ENCODE assay signal across 37 cellular contexts in genomic region chrX:124994404-124994803, GRCh38. TPM values are rescaled to one million over a fixed set of nuclear protein-coding genes. Genes with fewer than 3 reads are reported as not detected.
DNase-seq lines count a peak whose midpoint lies in the region; ATAC-seq, FAIRE-seq and TF ChIP-seq lines count a peak whose summit lies in the region.
"Had no signal": no experiment of that assay in that cellular context is flagged by ENCODE, and none has a peak within 500 bp of the region (broad histone marks: within the 10 kb centered on the region; RNA-seq: fewer than 3 reads in every experiment).

No MANE protein-coding gene starts in this region.

- no peak overlapping the region for H3K27ac ChIP-seq in astrocyte (ENCODE audit: low read depth, low read length)
- H3K27ac ChIP-seq: 22Rv1; A549; BLaER1; BLaER1 treated with 17β-estradiol and CSF1 and Interleukin-3, amounts not matched to agents 10 nM and 100 nM; C4-2B had no signal

- no peak overlapping the region for H2AFZ ChIP-seq in astrocyte (ENCODE audit: low read depth, low read length)

- no peaks in the 10 kb centered on the region for H3K9me3 ChIP-seq in astrocyte (ENCODE audit: insufficient read depth, low read depth, low read length)
- H3K9me3 ChIP-seq: A549; BE2C; BLaER1; BLaER1 treated with 17β-estradiol and CSF1 and Interleukin-3, amounts not matched to agents 10 nM and 100 nM; Caco-2 had no signal

- no peak for TF ChIP-seq CTCF in astrocyte (IDR thresholded peaks at IDR 0.05; ENCODE audit: insufficient read depth, low read depth, low read length)

- peak overlapping the region in 1 of 2 donors; percentile 0 for H3K4me3 Mint-ChIP-seq in activated T-cell treated with anti-CD3 and anti-CD28 coated beads, Interleukin-2, amount 50 U/mL, for 72 hours
- H3K4me3 Mint-ChIP-seq in activated T-cell treated with anti-CD3 and anti-CD28 coated beads, Interleukin-2, amount 50 U/mL, for 24 hours = no peak overlapping the region
- no peak overlapping the region for H3K4me3 Mint-ChIP-seq in activated T-helper 17 cell treated with anti-CD3 and anti-CD28 coated beads, Interleukin-2, amount 50 U/mL, for 72 hours
- no peak overlapping the region for H3K4me3 Mint-ChIP-seq in astrocyte (ENCODE audit: unreplicated experiment)
- no peak overlapping the region for H3K4me3 Mint-ChIP-seq in stimulated activated effector memory CD8-positive, alpha-beta T cell treated with anti-CD3 and anti-CD28 coated beads, Interleukin-12 subunit alpha, Interleukin-12 subunit beta, amount 100 ng/mL, for 72 hours
- H3K4me3 Mint-ChIP-seq: B cell; CD14-positive monocyte; CD4-positive, alpha-beta memory T cell; CD4-positive, alpha-beta T cell; CD4-positive, CD25-positive, alpha-beta regulatory T cell; CD8-positive, alpha-beta memory T cell; CD8-positive, alpha-beta T cell had no signal

- no peaks in the 10 kb centered on the region for H3K4me1 ChIP-seq in astrocyte (ENCODE audit: insufficient read depth, low read length)
- H3K4me1 ChIP-seq: A549; BE2C; BLaER1; BLaER1 treated with 17β-estradiol and CSF1 and Interleukin-3, amounts not matched to agents 10 nM and 100 nM; Caco-2 had no signal

- no peak overlapping the region for H3K4me3 ChIP-seq in astrocyte (ENCODE audit: insufficient read depth, low read depth, low read length)
- H3K4me3 ChIP-seq: A549; BLaER1; BLaER1 treated with 17β-estradiol and CSF1 and Interleukin-3, amounts not matched to agents 10 nM and 100 nM had no signal

- H3K9me3 Mint-ChIP-seq in activated T-cell treated with anti-CD3 and anti-CD28 coated beads, Interleukin-2, amount 50 U/mL, for 72 hours = no peaks in the 10 kb centered on the region
- H3K9me3 Mint-ChIP-seq in activated T-cell treated with anti-CD3 and anti-CD28 coated beads, Interleukin-2, amount 50 U/mL, for 24 hours = no peaks in the 10 kb centered on the region
- H3K9me3 Mint-ChIP-seq in activated T-helper 17 cell treated with anti-CD3 and anti-CD28 coated beads, Interleukin-2, amount 50 U/mL, for 72 hours = no peaks in the 10 kb centered on the region
- H3K9me3 Mint-ChIP-seq in astrocyte (ENCODE audit: unreplicated experiment) = no peaks in the 10 kb centered on the region
- no peaks in the 10 kb centered on the region for H3K9me3 Mint-ChIP-seq in stimulated activated effector memory CD8-positive, alpha-beta T cell treated with anti-CD3 and anti-CD28 coated beads, Interleukin-12 subunit alpha, Interleukin-12 subunit beta, amount 100 ng/mL, for 72 hours
- H3K9me3 Mint-ChIP-seq: CD4-positive, alpha-beta T cell; CD8-positive, alpha-beta T cell had no signal

- peak in 1 of 2 donors; percentile 74 for ATAC-seq in activated T-cell treated with anti-CD3 and anti-CD28 coated beads, Interleukin-2, amount 50 U/mL, for 72 hours (replicated peaks in 1 of 2)
- peak; percentile 53 for ATAC-seq in activated T-helper 17 cell treated with anti-CD3 and anti-CD28 coated beads, Interleukin-2, amount 50 U/mL, for 72 hours (replicated peaks)
- peak; percentile 64 for ATAC-seq in stimulated activated effector memory CD8-positive, alpha-beta T cell treated with anti-CD3 and anti-CD28 coated beads, Interleukin-12 subunit alpha, Interleukin-12 subunit beta, amount 100 ng/mL, for 72 hours
- ATAC-seq in GM21447 (IDR thresholded peaks at IDR 0.05; ENCODE audit: unreplicated experiment) (no peak), GM18909 (IDR thresholded peaks at IDR 0.05; ENCODE audit: poor library complexity, unreplicated experiment) (no peak)
- ATAC-seq: A549; CD8-positive, alpha-beta T cell had no signal

- peaks cover 13% of the 10 kb centered on the region for H3K27me3 Mint-ChIP-seq in activated T-cell treated with anti-CD3 and anti-CD28 coated beads, Interleukin-2, amount 50 U/mL, for 72 hours (ENCODE audit: low read depth)
- peaks cover 4% of the 10 kb centered on the region for H3K27me3 Mint-ChIP-seq in activated T-cell treated with anti-CD3 and anti-CD28 coated beads, Interleukin-2, amount 50 U/mL, for 24 hours
- H3K27me3 Mint-ChIP-seq in activated T-helper 17 cell treated with anti-CD3 and anti-CD28 coated beads, Interleukin-2, amount 50 U/mL, for 72 hours = peaks cover 8% of the 10 kb centered on the region
- no peaks in the 10 kb centered on the region for H3K27me3 Mint-ChIP-seq in astrocyte (ENCODE audit: low read depth, unreplicated experiment)
- H3K27me3 Mint-ChIP-seq: B cell; CD4-positive, alpha-beta memory T cell; CD4-positive, alpha-beta T cell had no signal

- DNase-seq in activated T-cell treated with anti-CD3 and anti-CD28 coated beads, Interleukin-2, amount 50 U/mL, for 72 hours = no peak
- DNase-seq in activated T-cell treated with anti-CD3 and anti-CD28 coated beads, Interleukin-2, amount 50 U/mL, for 24 hours = no peak
- DNase-seq in astrocyte (ENCODE audit: low read depth) (no peak), SHP77 treated with DMSO at 0.1 percent for 48 hours (lab: John Stamatoyannopoulos, UW) (no peak)
- DNase-seq in stimulated activated effector memory CD8-positive, alpha-beta T cell treated with anti-CD3 and anti-CD28 coated beads, Interleukin-12 subunit alpha, Interleukin-12 subunit beta, amount 100 ng/mL, for 72 hours (ENCODE audit: low spot score in 2 of 2) = no peak
- DNase-seq: 8988T; ACHN; AML-193; BE2C; C1 segment of cervical spinal cord; Caco-2; Calu3; CD4-positive, alpha-beta memory T cell; CD4-positive, alpha-beta T cell; CD4-positive, CD25-positive, alpha-beta regulatory T cell; CD8-positive, alpha-beta memory T cell; CD8-positive, alpha-beta T cell; COR-L47; DMS 273 treated with DMSO at 0.1 percent for 48 hours; DMS153; DMS53; DMS79; DMS79 treated with DMSO at 0.1 percent for 48 hours; DND-41; EL had no signal

- peak; percentile 63 for FAIRE-seq in astrocyte (lab: Jason Lieb, UNC)
- FAIRE-seq: A204.1, A549, D721Med had no signal

- H3K36me3 ChIP-seq in astrocyte (ENCODE audit: insufficient read depth, low read length) = no peaks in the 10 kb centered on the region
- H3K36me3 ChIP-seq: BE2C; BLaER1; BLaER1 treated with 17β-estradiol and CSF1 and Interleukin-3, amounts not matched to agents 10 nM and 100 nM had no signal

- no peaks in the 10 kb centered on the region for H3K36me3 Mint-ChIP-seq in activated T-cell treated with anti-CD3 and anti-CD28 coated beads, Interleukin-2, amount 50 U/mL, for 72 hours (ENCODE audit: insufficient read depth in 2 of 2)
- no peaks in the 10 kb centered on the region for H3K36me3 Mint-ChIP-seq in activated T-cell treated with anti-CD3 and anti-CD28 coated beads, Interleukin-2, amount 50 U/mL, for 24 hours (ENCODE audit: low read depth)
- no peaks in the 10 kb centered on the region for H3K36me3 Mint-ChIP-seq in activated T-helper 17 cell treated with anti-CD3 and anti-CD28 coated beads, Interleukin-2, amount 50 U/mL, for 72 hours (ENCODE audit: low read depth)
- H3K36me3 Mint-ChIP-seq in astrocyte (ENCODE audit: low read depth, unreplicated experiment) = no peaks in the 10 kb centered on the region
- no peaks in the 10 kb centered on the region for H3K36me3 Mint-ChIP-seq in stimulated activated effector memory CD8-positive, alpha-beta T cell treated with anti-CD3 and anti-CD28 coated beads, Interleukin-12 subunit alpha, Interleukin-12 subunit beta, amount 100 ng/mL, for 72 hours
- H3K36me3 Mint-ChIP-seq: CD14-positive monocyte; CD4-positive, alpha-beta memory T cell; CD4-positive, CD25-positive, alpha-beta regulatory T cell; CD8-positive, alpha-beta memory T cell; CD8-positive, alpha-beta T cell had no signal

- H3K27ac Mint-ChIP-seq in activated T-cell treated with anti-CD3 and anti-CD28 coated beads, Interleukin-2, amount 50 U/mL, for 72 hours = peak overlapping the region; percentile 49
- H3K27ac Mint-ChIP-seq in activated T-cell treated with anti-CD3 and anti-CD28 coated beads, Interleukin-2, amount 50 U/mL, for 24 hours = no peak overlapping the region
- no peak overlapping the region for H3K27ac Mint-ChIP-seq in activated T-helper 17 cell treated with anti-CD3 and anti-CD28 coated beads, Interleukin-2, amount 50 U/mL, for 72 hours
- H3K27ac Mint-ChIP-seq in astrocyte (ENCODE audit: unreplicated experiment) = no peak overlapping the region
- H3K27ac Mint-ChIP-seq in stimulated activated effector memory CD8-positive, alpha-beta T cell treated with anti-CD3 and anti-CD28 coated beads, Interleukin-12 subunit alpha, Interleukin-12 subunit beta, amount 100 ng/mL, for 72 hours = no peak overlapping the region
- H3K27ac Mint-ChIP-seq: B cell; CD14-positive monocyte; CD4-positive, alpha-beta memory T cell; CD4-positive, alpha-beta T cell; CD4-positive, CD25-positive, alpha-beta regulatory T cell; CD8-positive, alpha-beta T cell had no signal

- no peaks in the 10 kb centered on the region for H3K79me2 ChIP-seq in astrocyte (ENCODE audit: insufficient read depth, low read length)

- no peaks in the 10 kb centered on the region for H3K4me1 Mint-ChIP-seq in activated T-cell treated with anti-CD3 and anti-CD28 coated beads, Interleukin-2, amount 50 U/mL, for 72 hours (ENCODE audit: low read depth)
- H3K4me1 Mint-ChIP-seq in activated T-cell treated with anti-CD3 and anti-CD28 coated beads, Interleukin-2, amount 50 U/mL, for 24 hours (ENCODE audit: low read depth) = no peaks in the 10 kb centered on the region
- no peaks in the 10 kb centered on the region for H3K4me1 Mint-ChIP-seq in activated T-helper 17 cell treated with anti-CD3 and anti-CD28 coated beads, Interleukin-2, amount 50 U/mL, for 72 hours
- H3K4me1 Mint-ChIP-seq in astrocyte (ENCODE audit: low read depth, unreplicated experiment) = no peaks in the 10 kb centered on the region
- H3K4me1 Mint-ChIP-seq in stimulated activated effector memory CD8-positive, alpha-beta T cell treated with anti-CD3 and anti-CD28 coated beads, Interleukin-12 subunit alpha, Interleukin-12 subunit beta, amount 100 ng/mL, for 72 hours = no peaks in the 10 kb centered on the region
- H3K4me1 Mint-ChIP-seq: B cell; CD14-positive monocyte; CD4-positive, alpha-beta memory T cell; CD4-positive, CD25-positive, alpha-beta regulatory T cell; CD8-positive, alpha-beta memory T cell had no signal

- no peaks in the 10 kb centered on the region for H3K27me3 ChIP-seq in astrocyte (ENCODE audit: insufficient read depth, low read length)
- H3K27me3 ChIP-seq: BE2C had no signal

- H4K20me1 ChIP-seq in astrocyte (ENCODE audit: insufficient read depth, low read length) = no peaks in the 10 kb centered on the region
- H4K20me1 ChIP-seq: BLaER1; BLaER1 treated with 17β-estradiol and CSF1 and Interleukin-3, amounts not matched to agents 10 nM and 100 nM had no signal

- no peak overlapping the region for H3K9ac ChIP-seq in astrocyte (ENCODE audit: low read length)
- H3K9ac ChIP-seq: BLaER1; BLaER1 treated with 17β-estradiol and CSF1 and Interleukin-3, amounts not matched to agents 10 nM and 100 nM had no signal

- no peak overlapping the region for H3K4me2 ChIP-seq in astrocyte (ENCODE audit: low read length)
- H3K4me2 ChIP-seq: A549; BLaER1; BLaER1 treated with 17β-estradiol and CSF1 and Interleukin-3, amounts not matched to agents 10 nM and 100 nM had no signal

RNA-seq across cellular contexts. Expression of gene TENM1, which starts 30.8 kb away (rescaled TPM):
- under 1 TPM; 0.34 to 0.46 TPM for total RNA-seq in activated T-cell treated with anti-CD3 and anti-CD28 coated beads, Interleukin-2, amount 50 U/mL, for 72 hours
- under 1 TPM; 0.11 to 0.21 TPM for total RNA-seq in activated T-helper 17 cell treated with anti-CD3 and anti-CD28 coated beads, Interleukin-2, amount 50 U/mL, for 72 hours
- total RNA-seq in astrocyte = 0.50 and 0.52 TPM in 2 replicates
- total RNA-seq: B cell, Calu3 had no signal

Comparison
In these comparisons a context has a peak if more than half of its experiments do, and no peak if none do; other contexts are left out.
1. ATAC-seq: peak in activated T-helper 17 cell treated with anti-CD3 and anti-CD28 coated beads, Interleukin-2, amount 50 U/mL, for 72 hours (single experiment) and stimulated activated effector memory CD8-positive, alpha-beta T cell treated with anti-CD3 and anti-CD28 coated beads, Interleukin-12 subunit alpha, Interleukin-12 subunit beta, amount 100 ng/mL, for 72 hours (single experiment); none in GM21447 (single experiment) and GM18909 (single experiment).